9 cellular contexts compared by ENCODE assay signal in genomic region chr13:28819046-28819747, GRCh38. TPM values are rescaled to one million over a fixed set of nuclear protein-coding genes. Genes with fewer than 3 reads are reported as not detected.
DNase-seq lines count a peak whose midpoint lies in the region; ATAC-seq and TF ChIP-seq lines count a peak whose summit lies in the region.
"Had no signal": no experiment of that assay in that cellular context is flagged by ENCODE, and none has a peak within 500 bp of the region (broad histone marks: within the 10 kb centered on the region; RNA-seq: fewer than 3 reads in every experiment).

No MANE protein-coding gene starts in this region.

- 19 to 33% methylated on average over 8 to 28 of the region's 29 CpGs for WGBS in endodermal cell (ENCODE audit: insufficient coverage in 1 of 2, insufficient read length in 1 of 2), 2 experiments
- 7 to 12% methylated on average over 15 to 29 of the region's 29 CpGs for WGBS in tibial nerve, 2 donors

- no peak for ATAC-seq in GM18909 (IDR thresholded peaks at IDR 0.05; ENCODE audit: poor library complexity, unreplicated experiment)
- no peak for ATAC-seq in GM19467 (IDR thresholded peaks at IDR 0.05; ENCODE audit: unreplicated experiment)
- ATAC-seq in upper lobe of right lung: no peak

- intact Hi-C loops in upper lobe of right lung (cut with DNase I): no loop called here

- H3K27me3 Mint-ChIP-seq in endodermal cell (ENCODE audit: insufficient read depth) (peaks cover 67% of the 10 kb centered on the region), osteocyte (ENCODE audit: unreplicated experiment) (peaks cover 67% of the 10 kb centered on the region)

- DNase-seq in EH (ENCODE audit: low read depth) (peak; percentile 50), MG63 (peak; percentile 22), endodermal cell (no peak), osteocyte (ENCODE audit: extremely low spot score, unreplicated experiment) (no peak), tibial nerve (ENCODE audit: low spot score in 2 of 2) (no peak), upper lobe of right lung (no peak)

- H3K9me3 ChIP-seq in MG63: no peaks in the 10 kb centered on the region
- H3K9me3 ChIP-seq in endodermal cell (ENCODE audit: control insufficient read depth, low read length): peaks cover 15% of the 10 kb centered on the region
- peaks cover 0 to 11% (median 0%) of the 10 kb centered on the region in 4 donors for H3K9me3 ChIP-seq in tibial nerve
- no peaks in the 10 kb centered on the region for H3K9me3 ChIP-seq in upper lobe of right lung
- H3K9me3 ChIP-seq: body of pancreas had no signal

- H3K4me3 Mint-ChIP-seq in endodermal cell: peak overlapping the region; percentile 47
- peak overlapping the region; percentile 59 for H3K4me3 Mint-ChIP-seq in osteocyte (ENCODE audit: unreplicated experiment)

- no peak overlapping the region for H3K9ac ChIP-seq in endodermal cell (ENCODE audit: extremely low read depth, low read length, poor library complexity, severe bottlenecking)

- H3K4me1 Mint-ChIP-seq in endodermal cell: peaks cover 4% of the 10 kb centered on the region
- H3K4me1 Mint-ChIP-seq in osteocyte (ENCODE audit: unreplicated experiment): peaks cover 8% of the 10 kb centered on the region

- TF ChIP-seq EP300 in tibial nerve (IDR thresholded peaks at IDR 0.05): no peak

- H3K9me3 Mint-ChIP-seq in endodermal cell: peaks cover 5% of the 10 kb centered on the region
- no peaks in the 10 kb centered on the region for H3K9me3 Mint-ChIP-seq in osteocyte (ENCODE audit: unreplicated experiment)

- H3K27me3 ChIP-seq in MG63 (peaks cover 35% of the 10 kb centered on the region), endodermal cell (ENCODE audit: control insufficient read depth, insufficient read depth, low read length, poor library complexity, severe bottlenecking) (peaks cover 54% of the 10 kb centered on the region), tibial nerve (peaks cover 0 to 50% of the 10 kb centered on the region in 2 donors), upper lobe of right lung (peaks cover 62% of the 10 kb centered on the region)

- H3K36me3 ChIP-seq in MG63 (no peaks in the 10 kb centered on the region), endodermal cell (ENCODE audit: control insufficient read depth, insufficient read depth, low read length) (no peaks in the 10 kb centered on the region), tibial nerve (no peaks in the 10 kb centered on the region), upper lobe of right lung (no peaks in the 10 kb centered on the region)

- no peak for TF ChIP-seq POLR2A in tibial nerve (IDR thresholded peaks at IDR 0.05)

- no peak overlapping the region for H3K27ac ChIP-seq in endodermal cell (ENCODE audit: low read depth, low read length)
- H3K27ac ChIP-seq in tibial nerve: no peak overlapping the region
- no peak overlapping the region for H3K27ac ChIP-seq in upper lobe of right lung
- H3K27ac ChIP-seq: body of pancreas had no signal

- H3K4me3 ChIP-seq in MG63: no peak overlapping the region
- H3K4me3 ChIP-seq in endodermal cell (ENCODE audit: low read length): peak overlapping the region; percentile 78
- H3K4me3 ChIP-seq in tibial nerve: peak overlapping the region in 1 of 4 donors; percentile 38
- no peak overlapping the region for H3K4me3 ChIP-seq in upper lobe of right lung
- H3K4me3 ChIP-seq: body of pancreas had no signal

- no peak for TF ChIP-seq CTCF in endodermal cell (conservative IDR thresholded peaks at IDR 0.05)
- TF ChIP-seq CTCF in osteocyte (IDR thresholded peaks at IDR 0.05): no peak
- TF ChIP-seq CTCF in tibial nerve (IDR thresholded peaks at IDR 0.05): no peak
- no peak for TF ChIP-seq CTCF in upper lobe of right lung (IDR thresholded peaks at IDR 0.05)

- no peak overlapping the region for H3K27ac Mint-ChIP-seq in endodermal cell
- H3K27ac Mint-ChIP-seq in osteocyte (ENCODE audit: unreplicated experiment): no peak overlapping the region

- H3K4me1 ChIP-seq in endodermal cell (ENCODE audit: control insufficient read depth, insufficient read depth, low read length) (no peaks in the 10 kb centered on the region), tibial nerve (peaks cover 0 to 12% (median 3%) of the 10 kb centered on the region in 4 donors), upper lobe of right lung (peaks cover 7% of the 10 kb centered on the region)

- H3K36me3 Mint-ChIP-seq in endodermal cell (ENCODE audit: low read depth) (no peaks in the 10 kb centered on the region), osteocyte (ENCODE audit: unreplicated experiment) (no peaks in the 10 kb centered on the region)

RNA-seq across cellular contexts. Expression of gene MTUS2, which starts 0.9 kb away (rescaled TPM):
- not detected in 2 replicates for total RNA-seq in MG63 (2014; rRNA removed; shearing (Covaris generic); ENCODE audit: low replicate concordance)
- total RNA-seq in endodermal cell (1 to 10 TPM; 1.2 to 1.3 TPM), osteocyte (0.05 TPM in 1 of 2 replicates, not detected in the other), tibial nerve (under 1 TPM in 1 of 4 donors, not detected in 3; 0.20 TPM), upper lobe of right lung (0.41 TPM)
- polyA plus RNA-seq in endodermal cell (2013, experiment 1 of 2): 0.85 TPM
- polyA plus RNA-seq in endodermal cell (2013, experiment 2 of 2): 1.5 TPM

Comparison
In these comparisons a context has a peak if more than half of its experiments do, and no peak if none do; other contexts are left out.
1. DNase-seq: peak in EH (single experiment) and MG63 (single experiment); none in endodermal cell (single experiment), osteocyte (single experiment), tibial nerve (0 of 2) and upper lobe of right lung (single experiment).